In genomic region chr4:5956285-5957021, GRCh38 we compare ENCODE assay signal across 8 cellular contexts.
DNase-seq lines count a peak whose midpoint lies in the region; ATAC-seq, FAIRE-seq and TF ChIP-seq lines count a peak whose summit lies in the region.
"Had no signal": no experiment of that assay in that cellular context is flagged by ENCODE, and none has a peak within 500 bp of the region (broad histone marks: within the 10 kb centered on the region; RNA-seq: fewer than 3 reads in every experiment).

No MANE protein-coding gene starts in this region.

- H3K14ac ChIP-seq in H1 (ENCODE audit: insufficient read length), result no peak overlapping the region

- peak overlapping the region; percentile 26 for H2BK120ac ChIP-seq in H1 (replicated peaks; ENCODE audit: low read depth, low read length)

- TF ChIP-seq EP300 in H1 (IDR thresholded peaks at IDR 0.05; ENCODE audit: borderline replicate concordance in 1 of 2, low read depth in 2 of 2, low read length in 2 of 2) (no peak), stomach (IDR thresholded peaks at IDR 0.05) (no peak)

- no peak overlapping the region for H3K4me3 ChIP-seq in H1 (ENCODE audit: extremely low read depth in 1 of 4, insufficient read depth in 2 of 4, low read depth in 3 of 4, low read length in 4 of 4)
- H3K4me3 ChIP-seq in stomach, result no peak overlapping the region

- WGBS in H1 (ENCODE audit: extremely low coverage in 1 of 2, insufficient coverage in 1 of 2, insufficient read length in 1 of 2, insufficient replicate concordance in 2 of 2, low coverage in 1 of 2, low lambda C conversion rate in 2 of 2, missing lambda C conversion rate in 1 of 2), 2 experiments, result 77% methylated on average over 14 of the region's 16 CpGs; no CpG with 5 or more reads in 1 of the 2 experiments
- WGBS in stomach, 5 donors, result 19 to 26% (median 20%) methylated on average over 14 to 16 of the region's 16 CpGs

- H3K56ac ChIP-seq in H1 (replicated peaks; ENCODE audit: insufficient read length, low read depth, low read length), result no peak overlapping the region

- H3K27me3 ChIP-seq in H1 (replicated peaks in 1 of 4; ENCODE audit: control insufficient read depth in 3 of 4, extremely low read depth in 1 of 4, insufficient read depth in 3 of 4, low read length in 3 of 4), result peaks cover 0 to 2% (median 0%) of the 10 kb centered on the region in 4 experiments; a peak in 2 of 7 replicates
- H3K27me3 ChIP-seq in stomach, result peaks cover 0 to 67% (median 12%) of the 10 kb centered on the region in 3 donors

- TF ChIP-seq RAD21 in H1 (IDR thresholded peaks at IDR 0.05 in 1 of 2, conservative IDR thresholded peaks at IDR 0.05 in 1 of 2; ENCODE audit: low read depth in 2 of 2, low read length in 2 of 2), result no peak

- H3K18ac ChIP-seq in H1 (ENCODE audit: extremely low read depth, low read length), result peak overlapping the region; percentile 93

- TF ChIP-seq CTCF in H1 (IDR thresholded peaks at IDR 0.05; ENCODE audit: control extremely low read depth in 1 of 3, insufficient read depth in 1 of 3, low read depth in 1 of 3, low read length in 3 of 3) (no peak), stomach (IDR thresholded peaks at IDR 0.05) (no peak)

- H3K27ac ChIP-seq in H1 (ENCODE audit: low read depth, low read length) (no peak overlapping the region), stomach (no peak overlapping the region)

- ATAC-seq in HG02678 (IDR thresholded peaks at IDR 0.05; ENCODE audit: unreplicated experiment), result peak; percentile 28

- 0 out of 2 replicates have a peak overlapping the region, but pooled peaks have one; percentile 40 for H2AK5ac ChIP-seq in H1 (ENCODE audit: low read depth, low read length)

- no peak overlapping the region for H2BK5ac ChIP-seq in H1 (ENCODE audit: low read depth, low read length)

- H2AFZ ChIP-seq in H1 (ENCODE audit: low read length), result peak overlapping the region; percentile 92

- no peak overlapping the region for H3K23ac ChIP-seq in H1 (ENCODE audit: insufficient read length)

- H3K9me3 ChIP-seq in H1 (ENCODE audit: insufficient read depth in 2 of 2, low read depth in 1 of 2, low read length in 1 of 2) (no peaks in the 10 kb centered on the region), stomach (no peaks in the 10 kb centered on the region)

- peaks cover 3 to 22% (median 15%) of the 10 kb centered on the region in 4 experiments for H3K4me1 ChIP-seq in H1 (replicated peaks in 1 of 4; ENCODE audit: control insufficient read depth in 3 of 4, insufficient read depth in 4 of 4, low read length in 3 of 4)
- peaks cover 0 to 14% (median 3%) of the 10 kb centered on the region in 4 donors for H3K4me1 ChIP-seq in stomach

- H4K5ac ChIP-seq in H1 (ENCODE audit: insufficient read length, low read depth, low read length), result no peak overlapping the region

- H3K79me2 ChIP-seq in H1 (ENCODE audit: control insufficient read depth in 1 of 2, insufficient read depth in 2 of 2, low read length in 2 of 2), result no peaks in the 10 kb centered on the region

- intact Hi-C loops in stomach (cut with DNase I; ENCODE audit: low total_unique reads), result no loop called here

- H2BK12ac ChIP-seq in H1 (ENCODE audit: low read depth, low read length), result peak overlapping the region; percentile 97; the same call in 1 of the 2 replicates

- H3K4ac ChIP-seq in H1 (replicated peaks; ENCODE audit: insufficient read length, low read depth, low read length), result peak overlapping the region; percentile 87

- H4K91ac ChIP-seq in H1 (replicated peaks; ENCODE audit: insufficient read length, low read length), result peak overlapping the region; percentile 50

- no peaks in the 10 kb centered on the region for H3K79me1 ChIP-seq in H1 (ENCODE audit: low read depth, low read length)

- H2BK15ac ChIP-seq in H1 (ENCODE audit: low read length), result peak overlapping the region; percentile 61; the same call in 1 of the 2 replicates

- peak overlapping the region in 1 of 2 experiments; percentile 11; a peak in 1 of 4 replicates for H3K4me2 ChIP-seq in H1 (ENCODE audit: insufficient read depth in 1 of 2, low read depth in 2 of 2, low read length in 2 of 2)

- peak overlapping the region; percentile 95 for H2BK20ac ChIP-seq in H1 (ENCODE audit: low read length)

- POLR2A ChIA-PET in H1 (lab: Charles Lee; ENCODE audit: partially characterized antibody), result interaction anchor here (1.6 kb wide), 1 partner anchor 65 kb away, joined by 5 read pairs; no protein-coding TSS in a partner anchor

- peak overlapping the region; percentile 84; the same call in 1 of the 2 replicates for H4K8ac ChIP-seq in H1 (ENCODE audit: extremely low read depth, insufficient read depth, low read length)

- no peak overlapping the region; a peak in 1 of 7 replicates for H3K9ac ChIP-seq in H1 (replicated peaks in 1 of 4; ENCODE audit: extremely low read depth in 1 of 4, low read depth in 3 of 4, low read length in 3 of 4)

- H3K36me3 ChIP-seq in H1 (ENCODE audit: control insufficient read depth in 2 of 4, insufficient read depth in 4 of 4, low read length in 3 of 4) (no peaks in the 10 kb centered on the region), stomach (no peaks in the 10 kb centered on the region)

- CTCF ChIA-PET in H1 (lab: Charles Lee; ENCODE audit: partially characterized antibody), result interaction anchor here (1.0 to 2.3 kb wide), 7 partner anchors 17 to 61 kb away, joined by 3 to 9 read pairs (median 4); no protein-coding TSS in a partner anchor

- H4K20me1 ChIP-seq in H1 (replicated peaks in 1 of 2; ENCODE audit: control insufficient read depth in 1 of 2, insufficient read depth in 2 of 2, low read length in 2 of 2), result no peaks in the 10 kb centered on the region

- DNase-seq in NCI-H2196 treated with DMSO at 0.1 percent for 48 hours (lab: John Stamatoyannopoulos, UW; ENCODE audit: unreplicated experiment) (peak; percentile 92), H1 (ENCODE audit: low read depth in 1 of 2, low spot score in 2 of 2) (no peak), stomach (peak; percentile 45), epidermal melanocyte (ENCODE audit: insufficient read length, low spot score) (no peak), activated gamma-delta T cell (lab: John Stamatoyannopoulos, UW) (no peak)
- DNase-seq in activated CD4-positive, alpha-beta T cell treated with anti-CD3 and anti-CD28 coated beads for 1 hour, result no peak
- DNase-seq: effector CD4-positive, alpha-beta T cell had no signal

- TF ChIP-seq POLR2A in H1 (IDR thresholded peaks at IDR 0.05; ENCODE audit: control extremely low read depth in 1 of 2, low read depth in 2 of 2, low read length in 2 of 2) (no peak), stomach (IDR thresholded peaks at IDR 0.05) (no peak)

- FAIRE-seq in H1 (lab: Jason Lieb, UNC), result no peak

- no peaks in the 10 kb centered on the region for H3K23me2 ChIP-seq in H1 (ENCODE audit: low read depth, low read length)

TF ChIP-seq in H1, 55 proteins besides CTCF, POLR2A, EP300 and RAD21:
- TF ChIP-seq GABPA (IDR thresholded peaks at IDR 0.05; ENCODE audit: borderline replicate concordance, insufficient read depth, low read length), result 0 out of 2 replicates have a peak, but pooled peaks have one; percentile 34
- TF ChIP-seq NRF1 (IDR thresholded peaks at IDR 0.05; ENCODE audit: low read depth, low read length), result no peak
- TF ChIP-seq KDM1A (IDR thresholded peaks at IDR 0.05; ENCODE audit: borderline replicate concordance, low read length), result peak; percentile 11; the same call in 1 of the 2 replicates
- TF ChIP-seq YY1 (IDR thresholded peaks at IDR 0.05; ENCODE audit: low read depth, low read length), result peak; percentile 87

Comparison
In these comparisons a context has a peak if more than half of its experiments do, and no peak if none do; other contexts are left out.
1. DNase-seq: peak in NCI-H2196 treated with DMSO at 0.1 percent for 48 hours (single experiment) and stomach (single experiment); none in H1 (0 of 2), activated CD4-positive, alpha-beta T cell treated with anti-CD3 and anti-CD28 coated beads for 1 hour (single experiment), epidermal melanocyte (single experiment) and activated gamma-delta T cell (single experiment).